Comparison of ENCODE assay signal across 1 cellular context in genomic region chr15:31340047-31340446, GRCh38.
TF ChIP-seq lines count a peak whose summit lies in the region.

No MANE protein-coding gene starts in this region.

TF ChIP-seq in H1, 55 proteins besides CTCF, POLR2A, EP300 and RAD21:
- TF ChIP-seq SIN3A (conservative IDR thresholded peaks at IDR 0.05 in 1 of 2, IDR thresholded peaks at IDR 0.05 in 1 of 2; ENCODE audit: low read depth in 1 of 2, low read length in 2 of 2) (no peak), CEBPB (IDR thresholded peaks at IDR 0.05; ENCODE audit: low read depth, low read length) (no peak), RNF2 (IDR thresholded peaks at IDR 0.05; ENCODE audit: borderline replicate concordance, low read depth, low read length, missing control alignments, poor library complexity, severe bottlenecking) (no peak), HDAC2 (IDR thresholded peaks at IDR 0.05; ENCODE audit: borderline replicate concordance in 1 of 2, low read depth in 2 of 2, low read length in 2 of 2) (no peak), EZH2 (IDR thresholded peaks at IDR 0.05; ENCODE audit: low read depth, low read length, severe bottlenecking) (no peak), CREB1 (IDR thresholded peaks at IDR 0.05) (no peak), KDM4A (IDR thresholded peaks at IDR 0.05; ENCODE audit: low read depth, low read length, severe bottlenecking) (no peak), USF2 (IDR thresholded peaks at IDR 0.05; ENCODE audit: low read length) (no peak), KDM1A (IDR thresholded peaks at IDR 0.05; ENCODE audit: borderline replicate concordance, low read length) (no peak), TCF12 (IDR thresholded peaks at IDR 0.05; ENCODE audit: low read depth, low read length) (no peak), KDM5A (IDR thresholded peaks at IDR 0.05; ENCODE audit: low read length) (no peak), NANOG (IDR thresholded peaks at IDR 0.05; ENCODE audit: insufficient read depth, low read depth, low read length, poor library complexity, severe bottlenecking) (no peak), PHF8 (conservative IDR thresholded peaks at IDR 0.05; ENCODE audit: low read depth, low read length) (no peak), TAF1 (IDR thresholded peaks at IDR 0.05; ENCODE audit: low read depth, low read length) (no peak), MAX (IDR thresholded peaks at IDR 0.05) (no peak), POLR2AphosphoS5 (IDR thresholded peaks at IDR 0.05; ENCODE audit: low read depth, low read length) (no peak), FOSL1 (IDR thresholded peaks at IDR 0.05; ENCODE audit: insufficient read depth, low read depth, low read length) (no peak), RBBP5 (IDR thresholded peaks at IDR 0.05; ENCODE audit: borderline replicate concordance, low read depth, low read length) (no peak), CBX8 (IDR thresholded peaks at IDR 0.05; ENCODE audit: borderline replicate concordance, low read depth, low read length) (no peak), TBP (IDR thresholded peaks at IDR 0.05; ENCODE audit: low read depth, low read length) (no peak)
